Comparison of ENCODE assay signal across 17 cellular contexts in genomic region chr1:34188418-34188817, GRCh38. TPM values are rescaled to one million over a fixed set of nuclear protein-coding genes. Genes with fewer than 3 reads are reported as not detected.
"Had no signal": no experiment of that assay in that cellular context is flagged by ENCODE, and none has a peak within 500 bp of the region (broad histone marks: within the 10 kb centered on the region; RNA-seq: fewer than 3 reads in every experiment).

No MANE protein-coding gene starts in this region.

- H3K36me3 Mint-ChIP-seq: activated naive CD4-positive, alpha-beta T cell treated with anti-CD3 and anti-CD28 coated beads, Interleukin-2, amount 10 ng/mL, durations not matched to agents 7 days and 5 days; brain; naive B cell had no signal

- H3K4me1 Mint-ChIP-seq: activated CD4-positive, alpha-beta T cell treated with anti-CD3 and anti-CD28 coated beads, Interleukin-2, amount 10 ng/mL, durations not matched to agents 7 days and 5 days; activated naive CD4-positive, alpha-beta T cell treated with anti-CD3 and anti-CD28 coated beads, Interleukin-2, amount 10 ng/mL, durations not matched to agents 7 days and 5 days; brain had no signal

- H3K4me3 Mint-ChIP-seq: activated CD4-positive, alpha-beta T cell treated with anti-CD3 and anti-CD28 coated beads, Interleukin-2, amount 10 ng/mL, durations not matched to agents 7 days and 5 days; activated naive CD4-positive, alpha-beta T cell treated with anti-CD3 and anti-CD28 coated beads, Interleukin-2, amount 10 ng/mL, durations not matched to agents 7 days and 5 days; brain; naive B cell had no signal

- H3K27ac ChIP-seq: epithelial cell of prostate, WERI-Rb-1 had no signal

- H3K27ac Mint-ChIP-seq: activated CD4-positive, alpha-beta T cell treated with anti-CD3 and anti-CD28 coated beads, Interleukin-2, amount 10 ng/mL, durations not matched to agents 7 days and 5 days; activated naive CD4-positive, alpha-beta T cell treated with anti-CD3 and anti-CD28 coated beads, Interleukin-2, amount 10 ng/mL, durations not matched to agents 7 days and 5 days; brain; naive B cell had no signal

- H3K36me3 ChIP-seq: WERI-Rb-1 had no signal

- H3K4me3 ChIP-seq: lung had no signal

- ATAC-seq: left colon, sciatic nerve had no signal

- DNase-seq: activated CD4-positive, alpha-beta T cell treated with anti-CD3 and anti-CD28 coated beads, Interleukin-2, amount 10 ng/mL, durations not matched to agents 7 days and 5 days; activated CD8-positive, alpha-beta memory T cell treated with anti-CD3 and anti-CD28 coated beads for 24 hours; activated naive CD4-positive, alpha-beta T cell treated with anti-CD3 and anti-CD28 coated beads, Interleukin-2, amount 10 ng/mL, durations not matched to agents 7 days and 5 days; effector memory CD4-positive, alpha-beta T cell; left colon; naive B cell; stimulated activated CD4-positive, alpha-beta T cell treated with anti-CD3 and anti-CD28 coated beads, Interleukin-2, amount 100 ng/mL, for 24 hours; stimulated activated naive CD4-positive, alpha-beta T cell; substantia nigra; T-helper 1 cell; trophoblast cell; WERI-Rb-1 had no signal

RNA-seq across cellular contexts. Expression of gene C1orf94, which starts 11.7 kb away (rescaled TPM):
- total RNA-seq: activated CD4-positive, alpha-beta T cell treated with anti-CD3 and anti-CD28 coated beads, Interleukin-2, amount 10 ng/mL, durations not matched to agents 7 days and 5 days; lung; posterior vena cava; sciatic nerve had no signal
- polyA plus RNA-seq: lung had no signal

RNA-seq across cellular contexts. Expression of gene CSMD2, which starts 23.4 kb away (rescaled TPM):
- total RNA-seq: activated CD4-positive, alpha-beta T cell treated with anti-CD3 and anti-CD28 coated beads, Interleukin-2, amount 10 ng/mL, durations not matched to agents 7 days and 5 days had no signal
